25 cellular contexts compared by ENCODE assay signal in genomic region chr6:93142382-93142781, GRCh38.
"Had no signal": no experiment of that assay in that cellular context is flagged by ENCODE, and none has a peak within 500 bp of the region (broad histone marks: within the 10 kb centered on the region; RNA-seq: fewer than 3 reads in every experiment).

No MANE protein-coding gene starts in this region.

- H3K27me3 ChIP-seq: esophagus muscularis mucosa, foreskin keratinocyte, gastroesophageal sphincter, heart left ventricle, hepatocyte, neutrophil, pancreas, suprapubic skin, transverse colon, upper lobe of right lung, uterus had no signal

- H3K9me3 ChIP-seq: esophagus muscularis mucosa, gastroesophageal sphincter, heart left ventricle, mucosa of descending colon, neutrophil, pancreas, suprapubic skin, transverse colon, upper lobe of right lung, uterus had no signal

- H3K36me3 ChIP-seq: esophagus muscularis mucosa, gastroesophageal sphincter, heart left ventricle, neutrophil, pancreas, suprapubic skin, transverse colon, upper lobe of right lung, uterus had no signal

- H3K4me3 ChIP-seq: esophagus muscularis mucosa, gastroesophageal sphincter, heart left ventricle, hepatocyte, lung, mucosa of descending colon, pancreas, smooth muscle cell, suprapubic skin, transverse colon, upper lobe of right lung, uterus had no signal

- H3K4me2 ChIP-seq: hepatocyte, smooth muscle cell had no signal

- DNase-seq: dermis blood vessel endothelial cell; effector memory CD4-positive, alpha-beta T cell; foreskin keratinocyte; heart left ventricle; kidney; mesenchymal stem cell; mucosa of descending colon; naive B cell; stimulated activated CD4-positive, alpha-beta T cell treated with anti-CD3 and anti-CD28 coated beads, Interleukin-12 subunit alpha, Interleukin-12 subunit beta, amount 100 ng/mL, for 4 hours; stimulated activated CD4-positive, alpha-beta T cell treated with anti-CD3 and anti-CD28 coated beads, Interleukin-1b, Interleukin-23, amount 100 ng/mL, for 48 hours; stimulated activated CD4-positive, alpha-beta T cell treated with anti-CD3 and anti-CD28 coated beads, Interleukin-4, amount 100 ng/mL, for 1 hour; stimulated activated CD8-positive, alpha-beta memory T cell treated with anti-CD3 and anti-CD28 coated beads, Interleukin-4, amount 100 ng/mL, for 48 hours; stimulated activated naive CD4-positive, alpha-beta T cell; stimulated activated naive CD8-positive, alpha-beta T cell treated with anti-CD3 and anti-CD28 coated beads, Interleukin-15, amount 100 ng/mL, for 72 hours; transverse colon; uterus had no signal

- H3K27ac ChIP-seq: esophagus muscularis mucosa, foreskin keratinocyte, gastroesophageal sphincter, heart left ventricle, hepatocyte, neutrophil, pancreas, suprapubic skin, transverse colon, upper lobe of right lung, uterus had no signal

- H3K79me2 ChIP-seq: hepatocyte had no signal

- H2AFZ ChIP-seq: hepatocyte had no signal

- H3K4me1 ChIP-seq: esophagus muscularis mucosa, foreskin keratinocyte, gastroesophageal sphincter, heart left ventricle, pancreas, suprapubic skin, transverse colon, upper lobe of right lung, uterus had no signal
